ENCODE assay signal across 16 cellular contexts in the genomic region with DNA sequence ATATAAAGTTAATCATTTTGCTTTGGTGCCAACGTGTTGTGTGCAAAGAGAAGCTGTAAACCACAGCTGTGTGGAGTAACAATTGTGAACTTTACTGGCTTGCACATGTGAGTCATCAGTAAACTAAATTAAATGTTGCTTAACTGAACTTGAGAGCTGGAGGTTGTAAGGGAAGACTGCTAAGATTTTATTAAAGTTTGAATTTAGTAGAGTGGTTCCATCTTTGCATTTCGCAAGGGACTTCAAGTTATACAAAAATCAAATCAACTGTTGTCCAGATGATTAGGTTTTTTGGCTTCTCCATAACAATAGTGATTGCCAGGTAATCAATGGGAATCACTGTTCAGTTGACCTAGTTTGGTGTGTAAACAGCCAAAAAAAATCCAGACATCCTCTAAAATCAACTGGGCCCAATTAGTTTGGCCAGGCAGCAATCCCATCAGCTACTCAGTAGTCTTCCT.
DNase-seq lines count a peak whose midpoint lies in the region; ATAC-seq and TF ChIP-seq lines count a peak whose summit lies in the region.
"Had no signal": no experiment of that assay in that cellular context is flagged by ENCODE, and none has a peak within 500 bp of the region (broad histone marks: within the 10 kb centered on the region; RNA-seq: fewer than 3 reads in every experiment).

No MANE protein-coding gene starts in this region.

- H3K4me3 ChIP-seq in LNCaP clone FGC (ENCODE audit: low read depth, low read length) (no peak overlapping the region), kidney epithelial cell (ENCODE audit: low read depth, low read length) (no peak overlapping the region)
- H3K4me3 ChIP-seq: ascending aorta, esophagus squamous epithelium, stomach had no signal

- H3K27ac Mint-ChIP-seq in stimulated activated memory B cell treated with anti-CD40 and anti-IgM and Interleukin-4, amounts not matched to agents 10 μg/mL and 1 μg/mL and 100 μg/mL, for 72 hours = no peak overlapping the region

- no peaks in the 10 kb centered on the region for H3K9me3 Mint-ChIP-seq in stimulated activated memory B cell treated with anti-CD40 and anti-IgM and Interleukin-4, amounts not matched to agents 10 μg/mL and 1 μg/mL and 100 μg/mL, for 72 hours

- no peaks in the 10 kb centered on the region for H3K4me1 Mint-ChIP-seq in stimulated activated memory B cell treated with anti-CD40 and anti-IgM and Interleukin-4, amounts not matched to agents 10 μg/mL and 1 μg/mL and 100 μg/mL, for 72 hours

- no peaks in the 10 kb centered on the region for H3K27me3 ChIP-seq in kidney epithelial cell (ENCODE audit: control insufficient read depth, insufficient read depth, low read length)
- H3K27me3 ChIP-seq: ascending aorta, stomach had no signal

- H3K27me3 Mint-ChIP-seq in stimulated activated memory B cell treated with anti-CD40 and anti-IgM and Interleukin-4, amounts not matched to agents 10 μg/mL and 1 μg/mL and 100 μg/mL, for 72 hours = peaks cover 10% of the 10 kb centered on the region

- no peaks in the 10 kb centered on the region for H3K36me3 ChIP-seq in kidney epithelial cell (ENCODE audit: control insufficient read depth, insufficient read depth, low read length)
- H3K36me3 ChIP-seq: ascending aorta, esophagus squamous epithelium, stomach had no signal

- H3K4me3 Mint-ChIP-seq in stimulated activated memory B cell treated with anti-CD40 and anti-IgM and Interleukin-4, amounts not matched to agents 10 μg/mL and 1 μg/mL and 100 μg/mL, for 72 hours = no peak overlapping the region

- ATAC-seq in stimulated activated memory B cell treated with anti-CD40 and anti-IgM and Interleukin-4, amounts not matched to agents 10 μg/mL and 1 μg/mL and 100 μg/mL, for 72 hours = no peak
- no peak for ATAC-seq in GM19467 (IDR thresholded peaks at IDR 0.05; ENCODE audit: unreplicated experiment)
- ATAC-seq: Panc1 had no signal

- no peaks in the 10 kb centered on the region for H3K36me3 Mint-ChIP-seq in stimulated activated memory B cell treated with anti-CD40 and anti-IgM and Interleukin-4, amounts not matched to agents 10 μg/mL and 1 μg/mL and 100 μg/mL, for 72 hours

- peak; percentile 20 for DNase-seq in AG08396 (ENCODE audit: low spot score)
- peak; percentile 79 for DNase-seq in LNCaP clone FGC (ENCODE audit: low read depth)
- peak; percentile 48 for DNase-seq in astrocyte of the hippocampus (ENCODE audit: low read depth, low spot score)
- peak; percentile 16 for DNase-seq in kidney epithelial cell (ENCODE audit: low read depth)
- DNase-seq in KG1 (lab: John Stamatoyannopoulos, UW) = no peak
- no peak for DNase-seq in SHP77 treated with DMSO at 0.1 percent for 48 hours (lab: John Stamatoyannopoulos, UW)
- DNase-seq: activated CD8-positive, alpha-beta memory T cell treated with anti-CD3 and anti-CD28 coated beads, Interleukin-2, amount 50 U/mL, for 4 hours; esophagus squamous epithelium; NCI-H187 treated with DMSO at 0.1 percent for 48 hours; occipital lobe; stimulated activated CD4-positive, alpha-beta T cell treated with anti-CD3 and anti-CD28 coated beads, Interleukin-4, amount 100 ng/mL, for 1 hour; stomach had no signal

- TF ChIP-seq CTCF in LNCaP clone FGC (IDR thresholded peaks at IDR 0.05; ENCODE audit: control insufficient read depth, extremely low read depth, insufficient read depth) = no peak
- no peak for TF ChIP-seq CTCF in kidney epithelial cell (IDR thresholded peaks at IDR 0.05; ENCODE audit: insufficient read depth, low read length, poor library complexity, severe bottlenecking)

Comparison
In these comparisons a context has a peak if more than half of its experiments do, and no peak if none do; other contexts are left out.
1. DNase-seq: peak in AG08396 (single experiment), LNCaP clone FGC (single experiment), astrocyte of the hippocampus (single experiment) and kidney epithelial cell (single experiment); none in KG1 (single experiment) and SHP77 treated with DMSO at 0.1 percent for 48 hours (single experiment).